ENCODE assay signal across 8 cellular contexts in genomic region chr16:68064791-68065365, GRCh38. TPM values are rescaled to one million over a fixed set of nuclear protein-coding genes. Genes with fewer than 3 reads are reported as not detected.
DNase-seq lines count a peak whose midpoint lies in the region; ATAC-seq and TF ChIP-seq lines count a peak whose summit lies in the region.

No MANE protein-coding gene starts in this region.

- no peaks in the 10 kb centered on the region for H3K9me3 ChIP-seq in left lung

- H3K36me3 ChIP-seq in left lung = peaks cover 0 to 33% of the 10 kb centered on the region in 2 donors

- peak overlapping the region; percentile 67 to 85 for H3K27ac ChIP-seq in left lung

- no peak overlapping the region for H3K4me3 ChIP-seq in left lung

- H3K4me1 ChIP-seq in left lung = peaks cover 23 to 81% of the 10 kb centered on the region in 2 donors

- H3K4me1 Mint-ChIP-seq in central memory CD8-positive, alpha-beta T cell = peaks cover 79% of the 10 kb centered on the region

- no peaks in the 10 kb centered on the region for H3K27me3 ChIP-seq in left lung

- peak overlapping the region; percentile 91 for H3K27ac Mint-ChIP-seq in central memory CD8-positive, alpha-beta T cell (ENCODE audit: low read depth)

- H3K27me3 Mint-ChIP-seq in central memory CD8-positive, alpha-beta T cell = no peaks in the 10 kb centered on the region

- TF ChIP-seq CTCF in left lung (IDR thresholded peaks at IDR 0.05) = peak; percentile 81 to 86

- ATAC-seq in central memory CD8-positive, alpha-beta T cell (replicated peaks; ENCODE audit: extremely low read depth, poor library complexity, severe bottlenecking) = peak; percentile 38
- ATAC-seq in left lung (peak; percentile 82), GM21529 (IDR thresholded peaks at IDR 0.05; ENCODE audit: unreplicated experiment) (no peak)

- no peaks in the 10 kb centered on the region for H3K9me3 Mint-ChIP-seq in central memory CD8-positive, alpha-beta T cell

- DNase-seq in SKM-1 treated with dmso at 0.1 percent for 144 hours (lab: John Stamatoyannopoulos, UW; ENCODE audit: unreplicated experiment) (peak; percentile 62), SKM-1 (lab: John Stamatoyannopoulos, UW; ENCODE audit: unreplicated experiment) (no peak), NCI-H2107 treated with DMSO at 0.1 percent for 48 hours (lab: John Stamatoyannopoulos, UW; ENCODE audit: unreplicated experiment) (peak; percentile 20), left lung (peak; percentile 84 to 89)
- DNase-seq in activated CD4-positive, CD25-positive, alpha-beta regulatory T cell treated with anti-CD3 and anti-CD28 coated beads, Interleukin-2, amount 50 U/mL, for 72 hours = peak; percentile 67
- peak; percentile 49 to 50 for DNase-seq in central memory CD8-positive, alpha-beta T cell (ENCODE audit: low spot score in 2 of 2)
- peak; percentile 61 to 62 for DNase-seq in stimulated activated CD4-positive, alpha-beta T cell treated with anti-CD3 and anti-CD28 coated beads, Interleukin-4, amount 100 ng/mL, for 48 hours (ENCODE audit: low read depth in 2 of 2)

- intact Hi-C loops in left lung (cut with DNase I) = no loop called here

- H3K36me3 Mint-ChIP-seq in central memory CD8-positive, alpha-beta T cell (ENCODE audit: insufficient read depth) = peaks cover 5% of the 10 kb centered on the region

- H3K4me3 Mint-ChIP-seq in central memory CD8-positive, alpha-beta T cell = peak overlapping the region; percentile 52

RNA-seq across cellular contexts. Expression of gene NFATC3, which starts 20.3 kb away (rescaled TPM):
- 10 to 100 TPM; 58.5 to 65.8 TPM for total RNA-seq in left lung

RNA-seq across cellular contexts. Expression of gene DUS2, which starts 41.8 kb away (rescaled TPM):
- 10 to 100 TPM; 16.2 to 22.4 TPM for total RNA-seq in left lung

RNA-seq across cellular contexts. Expression of gene DDX28, which starts 41.8 kb away (rescaled TPM):
- 10 to 100 TPM in 1 of 2 donors, 1 to 10 TPM in 1; 6.7 to 10.5 TPM for total RNA-seq in left lung

RNA-seq across cellular contexts. Expression of gene DPEP2NB, which starts 49.2 kb away (rescaled TPM):
- not detected for total RNA-seq in left lung
